1 cellular context compared by ENCODE assay signal in genomic region chr20:59163641-59164530, GRCh38.
TF ChIP-seq lines count a peak whose summit lies in the region.

ZNF831 (plus strand) TSS chr20:59163821; CDS start chr20:59191020, 27,199 bp downstream.

TF ChIP-seq in GM12878, 131 proteins besides CTCF, POLR2A, EP300 and RAD21 (continued from another document):
- TF ChIP-seq ZBTB40 (IDR thresholded peaks at IDR 0.05; ENCODE audit: borderline replicate concordance) (no peak), HSF1 (IDR thresholded peaks at IDR 0.05; ENCODE audit: low read depth, low read length) (no peak)
